Comparison of ENCODE assay signal across 13 cellular contexts in the genomic region with DNA sequence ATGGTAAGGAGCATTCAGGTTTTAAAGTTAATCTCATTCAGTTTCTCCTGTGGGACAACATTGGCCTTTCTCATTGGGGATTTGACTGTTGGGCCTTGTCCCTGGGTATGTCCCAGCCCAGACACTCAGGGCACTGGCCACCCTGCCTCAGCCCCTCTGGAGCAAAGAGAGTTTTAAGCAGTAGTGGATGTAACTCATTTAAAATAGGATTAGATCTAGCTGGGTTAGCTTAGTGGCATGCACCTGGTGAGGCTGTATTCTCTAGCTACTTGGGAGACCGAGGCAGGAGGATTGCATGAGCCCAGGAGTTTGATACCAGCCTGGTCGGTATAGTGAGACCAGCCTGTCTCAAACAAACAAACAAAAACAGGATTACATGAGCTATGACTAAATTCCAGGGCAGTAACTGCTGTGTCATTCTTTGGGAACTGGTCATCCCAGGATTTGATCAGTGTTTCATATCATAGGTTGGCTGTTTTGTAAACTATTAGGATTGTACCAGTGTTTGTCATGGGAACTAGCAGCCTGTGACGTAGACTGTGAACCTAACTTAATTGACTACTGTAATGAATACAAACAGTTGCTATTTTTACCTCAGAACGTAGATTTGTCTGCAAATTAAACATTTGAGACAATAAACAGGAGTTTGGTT. TPM values are rescaled to one million over a fixed set of nuclear protein-coding genes. Genes with fewer than 3 reads are reported as not detected.
DNase-seq lines count a peak whose midpoint lies in the region; ATAC-seq, FAIRE-seq and TF ChIP-seq lines count a peak whose summit lies in the region.
"Had no signal": no experiment of that assay in that cellular context is flagged by ENCODE, and none has a peak within 500 bp of the region (broad histone marks: within the 10 kb centered on the region; RNA-seq: fewer than 3 reads in every experiment).

No MANE protein-coding gene starts in this region.

- H3K36me3 ChIP-seq in Panc1 (ENCODE audit: control insufficient read depth, insufficient read depth, low read length) (no peaks in the 10 kb centered on the region), endothelial cell of umbilical vein (ENCODE audit: control insufficient read depth in 2 of 2, extremely low read depth in 1 of 2, insufficient read depth in 2 of 2, low read length in 2 of 2) (no peaks in the 10 kb centered on the region), rectal smooth muscle tissue (ENCODE audit: control insufficient read depth, insufficient read depth, low read length) (no peaks in the 10 kb centered on the region)
- H3K36me3 ChIP-seq: colonic mucosa, lower lobe of right lung had no signal

- ATAC-seq in Panc1 = peak; percentile 77
- ATAC-seq: lower lobe of right lung had no signal

- intact Hi-C loops in Panc1 (cut with micrococcal nuclease; ENCODE audit: unreplicated experiment) (no loop called here), endothelial cell of umbilical vein (cut with micrococcal nuclease) (no loop called here)

- H3K79me2 ChIP-seq in endothelial cell of umbilical vein (ENCODE audit: control insufficient read depth, insufficient read depth, low read length) = peaks cover 42% of the 10 kb centered on the region

- H3K27ac ChIP-seq in Panc1 (ENCODE audit: low read length) (no peak overlapping the region), endothelial cell of umbilical vein (ENCODE audit: insufficient read depth, low read depth, low read length) (peak overlapping the region; percentile 57), rectal smooth muscle tissue (ENCODE audit: low read depth, low read length) (peak overlapping the region; percentile 67)
- H3K27ac ChIP-seq: colonic mucosa, lower lobe of right lung, VCaP had no signal

- DNase-seq in SIG-M5 treated with dmso at 0.1 percent for 504 hours (lab: John Stamatoyannopoulos, UW; ENCODE audit: unreplicated experiment) (peak; percentile 12), SIG-M5 (lab: John Stamatoyannopoulos, UW) (no peak), Panc1 (ENCODE audit: low read depth, low spot score) (peak; percentile 74), endothelial cell of umbilical vein (ENCODE audit: low read depth, low spot score) (peak; percentile 45), DMS153 (lab: John Stamatoyannopoulos, UW) (no peak), KBM-7 (no peak), NCI-H69 (lab: John Stamatoyannopoulos, UW) (no peak)
- DNase-seq: 8988T, colonic mucosa, lower lobe of right lung, NCI-H1436 treated with DMSO at 0.1 percent for 48 hours had no signal

- no peaks in the 10 kb centered on the region for H3K9me1 ChIP-seq in endothelial cell of umbilical vein (replicated peaks; ENCODE audit: control insufficient read depth, extremely low read depth, insufficient read depth, low read length)

- peaks cover 5% of the 10 kb centered on the region for H3K4me1 ChIP-seq in Panc1 (ENCODE audit: control insufficient read depth, insufficient read depth, low read length)
- H3K4me1 ChIP-seq in endothelial cell of umbilical vein (ENCODE audit: control insufficient read depth, extremely low read depth, insufficient read depth, low read length) = peaks cover 22% of the 10 kb centered on the region
- peaks cover 16% of the 10 kb centered on the region for H3K4me1 ChIP-seq in rectal smooth muscle tissue (ENCODE audit: control insufficient read depth, insufficient read depth, low read length)
- H3K4me1 ChIP-seq: colonic mucosa had no signal

- CTCF ChIA-PET in Panc1 (lab: Charles Lee) = no interaction called here
- CTCF ChIA-PET in endothelial cell of umbilical vein (lab: Charles Lee) = interaction anchor here (1.1 to 2.6 kb wide), 9 partner anchors 8 to 112 kb away, joined by 3 to 9 read pairs (median 4); no protein-coding TSS in a partner anchor

- dilution Hi-C loops in endothelial cell of umbilical vein (cut with MboI; ENCODE audit: extremely low pct_ligation_motif_present, low sequenced_read_pairs) = no loop called here

- no peak overlapping the region for H3K9ac ChIP-seq in endothelial cell of umbilical vein (replicated peaks; ENCODE audit: extremely low read depth, insufficient read depth, low read length)
- no peak overlapping the region for H3K9ac ChIP-seq in rectal smooth muscle tissue (ENCODE audit: low read length)

- H3K27me3 ChIP-seq in Panc1 (ENCODE audit: control insufficient read depth, insufficient read depth, low read length) = no peaks in the 10 kb centered on the region
- no peaks in the 10 kb centered on the region for H3K27me3 ChIP-seq in endothelial cell of umbilical vein (ENCODE audit: control insufficient read depth in 2 of 2, insufficient read depth in 2 of 2, low read length in 2 of 2)
- H3K27me3 ChIP-seq in rectal smooth muscle tissue (ENCODE audit: control insufficient read depth, insufficient read depth, low read length) = no peaks in the 10 kb centered on the region
- H3K27me3 ChIP-seq: colonic mucosa had no signal

- H3K9me3 ChIP-seq in Panc1 (ENCODE audit: control insufficient read depth, insufficient read depth, low read depth, low read length) = no peaks in the 10 kb centered on the region
- no peaks in the 10 kb centered on the region for H3K9me3 ChIP-seq in endothelial cell of umbilical vein (replicated peaks; ENCODE audit: control insufficient read depth, insufficient read depth, low read length)
- H3K9me3 ChIP-seq: colonic mucosa, lower lobe of right lung had no signal

- no peak overlapping the region for H3K4me2 ChIP-seq in endothelial cell of umbilical vein (ENCODE audit: insufficient read depth, low read length)

- in situ Hi-C loops in Panc1 (cut with HindIII; ENCODE audit: low pct_unique_long_range_greater_than_20kb, low sequenced_read_pairs) (no loop called here), KBM-7 (cut with MboI; ENCODE audit: low pct_unique_long_range_greater_than_20kb, low sequenced_read_pairs) (no loop called here)

- no peaks in the 10 kb centered on the region for H4K20me1 ChIP-seq in endothelial cell of umbilical vein (replicated peaks; ENCODE audit: control insufficient read depth, extremely low read depth, insufficient read depth, low read length)

- FAIRE-seq in endothelial cell of umbilical vein (lab: Jason Lieb, UNC) = peak; percentile 75

- TF ChIP-seq CTCF in Panc1 (IDR thresholded peaks at IDR 0.05) (no peak), endothelial cell of umbilical vein (IDR thresholded peaks at IDR 0.05; ENCODE audit: extremely low read depth in 1 of 2, insufficient read depth in 1 of 2, low read depth in 1 of 2, low read length in 2 of 2) (no peak)

- H3K4me3 ChIP-seq in Panc1 (ENCODE audit: low read depth in 2 of 2, low read length in 2 of 2) = no peak overlapping the region
- no peak overlapping the region for H3K4me3 ChIP-seq in endothelial cell of umbilical vein (replicated peaks in 1 of 3; ENCODE audit: insufficient read depth in 1 of 3, low read depth in 1 of 3, low read length in 3 of 3)
- no peak overlapping the region for H3K4me3 ChIP-seq in rectal smooth muscle tissue (ENCODE audit: low read length)
- H3K4me3 ChIP-seq: colonic mucosa, lower lobe of right lung had no signal

- BruUV-seq in Panc1 (replicated peaks; lab: Mats Ljungman, UMichigan) = no TSS peak
- no TSS peak for BruUV-seq in endothelial cell of umbilical vein (replicated peaks; lab: Mats Ljungman, UMichigan)

- no peak for TF ChIP-seq POLR2A in endothelial cell of umbilical vein (IDR thresholded peaks at IDR 0.05; ENCODE audit: low read depth, low read length)

- H2AFZ ChIP-seq in endothelial cell of umbilical vein (ENCODE audit: low read depth, low read length) = no peak overlapping the region

- POLR2A ChIA-PET in Panc1 (lab: Charles Lee) = no interaction called here
- POLR2A ChIA-PET in endothelial cell of umbilical vein (lab: Charles Lee) = no interaction called here

TF ChIP-seq in endothelial cell of umbilical vein, 7 proteins besides CTCF, POLR2A, EP300 and RAD21:
- TF ChIP-seq MYC (IDR thresholded peaks at IDR 0.05; ENCODE audit: low read depth, low read length) = no peak
- no peak for TF ChIP-seq GATA2 (IDR thresholded peaks at IDR 0.05; ENCODE audit: insufficient read depth, insufficient read length, low read depth, low read length)
- TF ChIP-seq FOS (IDR thresholded peaks at IDR 0.05; ENCODE audit: borderline replicate concordance, insufficient read depth, low read length) = no peak
- TF ChIP-seq, protein P1, sequence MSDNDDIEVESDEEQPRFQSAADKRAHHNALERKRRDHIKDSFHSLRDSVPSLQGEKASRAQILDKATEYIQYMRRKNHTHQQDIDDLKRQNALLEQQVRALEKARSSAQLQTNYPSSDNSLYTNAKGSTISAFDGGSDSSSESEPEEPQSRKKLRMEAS (IDR thresholded peaks at IDR 0.05; ENCODE audit: insufficient read depth, insufficient read length) = no peak
- TF ChIP-seq EZH2 (IDR thresholded peaks at IDR 0.05; ENCODE audit: borderline replicate concordance, low read depth, low read length, severe bottlenecking) = no peak
- peak; percentile 38 for TF ChIP-seq JUN (IDR thresholded peaks at IDR 0.05; ENCODE audit: borderline replicate concordance, insufficient read depth, insufficient read length, low read depth)

RNA-seq across cellular contexts. Expression of a gene that starts 12.5 kb away (rescaled TPM):
- total RNA-seq in Panc1 (2021; ENCODE audit: unreplicated experiment) = 22.9 TPM
- polyA plus RNA-seq in Panc1 (2012; ENCODE audit: insufficient read length) = 17.6 TPM
- total RNA-seq in endothelial cell of umbilical vein = 25.7 and 28.8 TPM in 2 replicates
- polyA plus RNA-seq in endothelial cell of umbilical vein = 11.8 and 14.9 TPM in 2 replicates
- polyA plus RNA-seq in endothelial cell of umbilical vein (2011; cell fraction: cytosol; rRNA removed) = 14.0 and 14.6 TPM in 2 replicates
- 50.6 and 51.0 TPM in 2 replicates for polyA plus RNA-seq in endothelial cell of umbilical vein (2011; cell fraction: nucleus; rRNA removed)
- polyA plus RNA-seq in endothelial cell of umbilical vein (2012) = 16.6 and 18.4 TPM in 2 replicates
- polyA minus RNA-seq in endothelial cell of umbilical vein = 57.6 and 60.8 TPM in 2 replicates
- 21.2 TPM for polyA minus RNA-seq in endothelial cell of umbilical vein (2011; cell fraction: cytosol; rRNA and poly(A)+ RNA removed)
- polyA minus RNA-seq in endothelial cell of umbilical vein (2011; cell fraction: nucleus; rRNA and poly(A)+ RNA removed) = 66.5 and 77.4 TPM in 2 replicates

Comparison
In these comparisons a context has a peak if more than half of its experiments do, and no peak if none do; other contexts are left out.
1. DNase-seq: peak in SIG-M5 treated with dmso at 0.1 percent for 504 hours (single experiment), Panc1 (single experiment) and endothelial cell of umbilical vein (single experiment); none in SIG-M5 (single experiment), DMS153 (single experiment), KBM-7 (single experiment) and NCI-H69 (single experiment).